Comparison of ENCODE assay signal across 2 cellular contexts in the genomic region with DNA sequence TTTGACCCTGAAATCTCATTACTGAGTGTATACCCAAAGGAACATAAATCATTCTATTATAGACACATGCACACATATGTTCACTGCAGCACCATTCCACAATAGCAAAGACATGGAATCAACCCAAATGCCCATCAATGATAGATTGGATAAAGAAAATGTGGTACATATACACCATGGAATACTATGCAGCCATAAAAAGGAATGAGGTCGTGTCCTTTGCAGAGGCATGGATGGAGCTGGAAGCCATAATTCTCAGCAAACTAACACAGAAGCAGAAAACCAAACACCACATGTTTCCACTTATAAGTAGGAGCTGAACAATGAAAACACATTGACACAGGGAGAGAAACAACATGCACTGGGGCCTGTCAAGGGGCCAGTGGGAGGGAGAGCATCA. TPM values are rescaled to one million over a fixed set of nuclear protein-coding genes. Genes with fewer than 3 reads are reported as not detected.
"Had no signal": no experiment of that assay in that cellular context is flagged by ENCODE, and none has a peak within 500 bp of the region (broad histone marks: within the 10 kb centered on the region; RNA-seq: fewer than 3 reads in every experiment).

No MANE protein-coding gene starts in this region.

RNA-seq across cellular contexts. Expression of a gene that starts 21.0 kb away (rescaled TPM):
- total RNA-seq: HepG2 had no signal
- polyA plus RNA-seq: IgD-negative memory B cell had no signal
